In genomic region chr14:101997429-101998336, GRCh38 we compare ENCODE assay signal across 16 cellular contexts.
"Had no signal": no experiment of that assay in that cellular context is flagged by ENCODE, and none has a peak within 500 bp of the region (broad histone marks: within the 10 kb centered on the region; RNA-seq: fewer than 3 reads in every experiment).

No MANE protein-coding gene starts in this region.

- H3K4me1 Mint-ChIP-seq: nephron; stimulated activated naive CD8-positive, alpha-beta T cell treated with anti-CD3 and anti-CD28 coated beads, Interleukin-15, amount 100 ng/mL, for 72 hours had no signal

- H3K4me3 Mint-ChIP-seq: activated CD4-positive, alpha-beta memory T cell treated with anti-CD3 and anti-CD28 coated beads, Interleukin-2, amount 10 ng/mL, durations not matched to agents 7 days and 5 days; activated naive CD8-positive, alpha-beta T cell treated with anti-CD3 and anti-CD28 coated beads, Interleukin-2, amount 50 U/mL, for 24 hours; nephron; stimulated activated naive CD8-positive, alpha-beta T cell treated with anti-CD3 and anti-CD28 coated beads, Interleukin-15, amount 100 ng/mL, for 72 hours; T-helper 1 cell treated with Interleukin-12 subunit alpha and Interleukin-12 subunit beta and Interleukin-4 antibody, amounts not matched to agents 30 μg/mL and 1 μg/mL, for 36 hours had no signal

- ATAC-seq: activated naive CD8-positive, alpha-beta T cell treated with anti-CD3 and anti-CD28 coated beads, Interleukin-2, amount 50 U/mL, for 24 hours; esophagus mucosa; stimulated activated naive CD8-positive, alpha-beta T cell treated with anti-CD3 and anti-CD28 coated beads, Interleukin-15, amount 100 ng/mL, for 72 hours had no signal

- H3K27ac Mint-ChIP-seq: activated CD4-positive, alpha-beta memory T cell treated with anti-CD3 and anti-CD28 coated beads, Interleukin-2, amount 10 ng/mL, durations not matched to agents 7 days and 5 days; activated naive CD8-positive, alpha-beta T cell treated with anti-CD3 and anti-CD28 coated beads, Interleukin-2, amount 50 U/mL, for 24 hours; nephron; T-helper 1 cell treated with Interleukin-12 subunit alpha and Interleukin-12 subunit beta and Interleukin-4 antibody, amounts not matched to agents 30 μg/mL and 1 μg/mL, for 36 hours had no signal

- DNase-seq: activated CD4-positive, alpha-beta memory T cell treated with anti-CD3 and anti-CD28 coated beads, Interleukin-2, amount 10 ng/mL, durations not matched to agents 7 days and 5 days; activated CD4-positive, alpha-beta T cell treated with anti-CD3 and anti-CD28 coated beads for 4 hours; activated gamma-delta T cell; activated naive CD8-positive, alpha-beta T cell treated with anti-CD3 and anti-CD28 coated beads, Interleukin-2, amount 50 U/mL, for 24 hours; activated T-cell treated with anti-CD3 and anti-CD28 coated beads, Interleukin-2, amount 50 U/mL, for 48 hours; islet precursor cell; left ventricle myocardium inferior; sigmoid colon; spleen; stimulated activated naive CD8-positive, alpha-beta T cell treated with anti-CD3 and anti-CD28 coated beads, Interleukin-15, amount 100 ng/mL, for 72 hours; testis; upper lobe of left lung; WERI-Rb-1 had no signal

- H3K27me3 Mint-ChIP-seq: activated CD4-positive, alpha-beta memory T cell treated with anti-CD3 and anti-CD28 coated beads, Interleukin-2, amount 10 ng/mL, durations not matched to agents 7 days and 5 days; activated naive CD8-positive, alpha-beta T cell treated with anti-CD3 and anti-CD28 coated beads, Interleukin-2, amount 50 U/mL, for 24 hours; stimulated activated naive CD8-positive, alpha-beta T cell treated with anti-CD3 and anti-CD28 coated beads, Interleukin-15, amount 100 ng/mL, for 72 hours had no signal

- H3K9me3 Mint-ChIP-seq: activated CD4-positive, alpha-beta memory T cell treated with anti-CD3 and anti-CD28 coated beads, Interleukin-2, amount 10 ng/mL, durations not matched to agents 7 days and 5 days; activated naive CD8-positive, alpha-beta T cell treated with anti-CD3 and anti-CD28 coated beads, Interleukin-2, amount 50 U/mL, for 24 hours; nephron; stimulated activated naive CD8-positive, alpha-beta T cell treated with anti-CD3 and anti-CD28 coated beads, Interleukin-15, amount 100 ng/mL, for 72 hours; T-helper 1 cell treated with Interleukin-12 subunit alpha and Interleukin-12 subunit beta and Interleukin-4 antibody, amounts not matched to agents 30 μg/mL and 1 μg/mL, for 36 hours had no signal
